1 cellular context compared by ENCODE assay signal in genomic region chr7:28078036-28078901, GRCh38.
TF ChIP-seq lines count a peak whose summit lies in the region.

No MANE protein-coding gene starts in this region.

TF ChIP-seq in HCT116, 20 proteins besides CTCF, POLR2A, EP300 and RAD21 (continued from another document):
- TF ChIP-seq REST (IDR thresholded peaks at IDR 0.05; ENCODE audit: low read depth), result no peak
